In the genomic region with DNA sequence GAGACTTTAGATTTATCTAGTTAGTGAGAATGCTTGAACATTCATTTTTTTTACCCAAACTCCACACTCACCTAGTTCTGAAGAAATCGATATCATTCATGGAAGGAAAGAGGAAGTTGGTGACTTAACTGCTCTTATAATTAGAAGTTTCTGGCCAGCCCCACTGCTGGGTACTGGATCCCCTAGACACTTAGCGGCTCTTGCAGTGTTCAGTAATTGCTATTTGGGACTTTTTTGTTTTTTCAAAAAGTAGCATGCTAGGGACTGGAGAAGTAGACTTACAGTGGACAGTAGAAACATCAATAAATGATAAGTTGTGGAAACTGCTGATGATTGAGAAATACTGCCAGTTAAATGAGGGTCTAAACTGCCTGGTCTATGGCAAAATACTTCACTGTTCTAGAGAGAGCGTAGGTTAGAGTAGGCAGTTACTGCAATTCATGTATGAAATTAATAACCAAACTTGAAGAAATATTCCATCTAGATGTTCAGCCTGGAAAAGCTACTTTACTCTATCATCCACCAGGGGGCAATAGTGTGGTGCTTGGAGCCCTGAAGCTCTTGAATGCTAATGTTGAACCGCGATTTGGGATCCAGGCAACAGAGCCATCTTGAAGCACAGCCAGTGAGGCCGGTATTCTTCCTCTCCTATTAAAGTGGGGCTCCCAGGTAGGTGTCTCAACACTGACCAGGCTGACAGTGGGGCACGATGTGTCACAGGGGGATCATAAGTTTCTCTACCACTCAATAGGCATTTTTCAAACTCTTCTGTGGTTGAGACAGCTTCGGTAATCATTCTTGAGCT, we compare ENCODE assay signal across 8 cellular contexts.
DNase-seq lines count a peak whose midpoint lies in the region; ATAC-seq and TF ChIP-seq lines count a peak whose summit lies in the region.

No MANE protein-coding gene starts in this region.

- peak; percentile 85 for TF ChIP-seq CTCF in PC-3 (conservative IDR thresholded peaks at IDR 0.05; ENCODE audit: low read depth, low read length)
- TF ChIP-seq CTCF in cardiac fibroblast (IDR thresholded peaks at IDR 0.05; ENCODE audit: low read depth, low read length), result peak; percentile 89

- DNase-seq in GDM1 (lab: John Stamatoyannopoulos, UW) (peak; percentile 9), PC-3 (peak; percentile 80), cardiac fibroblast (ENCODE audit: low read depth in 2 of 2) (peak; percentile 75 to 82), left kidney (ENCODE audit: low read depth, low spot score) (peak; percentile 81), superior temporal gyrus (ENCODE audit: extremely low spot score) (peak; percentile 86), GF-D8 (lab: John Stamatoyannopoulos, UW) (no peak)

- no peaks in the 10 kb centered on the region for H3K27me3 ChIP-seq in PC-3 (ENCODE audit: low read length)

- no peak overlapping the region for H3K4me2 ChIP-seq in PC-3 (ENCODE audit: low read length)

- H3K9me3 ChIP-seq in PC-3 (ENCODE audit: low read length), result no peaks in the 10 kb centered on the region

- no peak overlapping the region for H3K9ac ChIP-seq in PC-3 (ENCODE audit: low read length)

- intact Hi-C loops in PC-3 (cut with micrococcal nuclease), result loop anchor here (5.0 to 10.0 kb wide), 3 partner anchors 53 to 487 kb away; no protein-coding TSS in a partner anchor

- H3K79me2 ChIP-seq in PC-3 (ENCODE audit: low read length), result no peaks in the 10 kb centered on the region

- H4K20me1 ChIP-seq in PC-3 (ENCODE audit: low read length), result no peaks in the 10 kb centered on the region

- H3F3A ChIP-seq in PC-3 (ENCODE audit: low read length, unreplicated experiment), result no peaks in the 10 kb centered on the region

- peaks cover 10% of the 10 kb centered on the region; the same call in 1 of the 2 replicates for H3K4me1 ChIP-seq in PC-3 (ENCODE audit: insufficient read depth, low read length)

- TF ChIP-seq EP300 in Ishikawa (IDR thresholded peaks at IDR 0.05; ENCODE audit: borderline replicate concordance), result no peak

- H2AFZ ChIP-seq in PC-3 (ENCODE audit: low read length), result peak overlapping the region; percentile 40; the same call in 1 of the 2 replicates

- POLR2A ChIA-PET in PC-3 (lab: Charles Lee; ENCODE audit: unreplicated experiment), result interaction anchor here (0.6 kb wide), 1 partner anchor 26 kb away, joined by 6 read pairs; no protein-coding TSS in a partner anchor

- ATAC-seq in GM21447 (IDR thresholded peaks at IDR 0.05; ENCODE audit: unreplicated experiment), result peak; percentile 85
- peak; percentile 69 for ATAC-seq in PC-3

- no peak overlapping the region for H3K4me3 ChIP-seq in PC-3 (ENCODE audit: low read length)
- no peak overlapping the region for H3K4me3 ChIP-seq in cardiac fibroblast (replicated peaks in 1 of 2; ENCODE audit: low read depth in 2 of 2, low read length in 2 of 2)

- peak; percentile 76 for TF ChIP-seq RAD21 in Ishikawa (IDR thresholded peaks at IDR 0.05; ENCODE audit: low read depth)

- no peaks in the 10 kb centered on the region for H3K9me2 ChIP-seq in PC-3 (replicated peaks; ENCODE audit: low read length)

- no TSS peak for BruUV-seq in PC-3 (replicated peaks; lab: Mats Ljungman, UMichigan)

- no peaks in the 10 kb centered on the region for H3K36me3 ChIP-seq in PC-3 (ENCODE audit: low read depth, low read length)

- CTCF ChIA-PET in PC-3 (lab: Charles Lee), result interaction anchor here (0.5 to 0.7 kb wide), 5 partner anchors 192 to 533 kb away, joined by 3 to 5 read pairs (median 3); no protein-coding TSS in a partner anchor

- H3K27ac ChIP-seq in PC-3 (ENCODE audit: low read length), result no peak overlapping the region

TF ChIP-seq in Ishikawa, 13 proteins besides CTCF, POLR2A, EP300 and RAD21:
- TF ChIP-seq, protein P1, sequence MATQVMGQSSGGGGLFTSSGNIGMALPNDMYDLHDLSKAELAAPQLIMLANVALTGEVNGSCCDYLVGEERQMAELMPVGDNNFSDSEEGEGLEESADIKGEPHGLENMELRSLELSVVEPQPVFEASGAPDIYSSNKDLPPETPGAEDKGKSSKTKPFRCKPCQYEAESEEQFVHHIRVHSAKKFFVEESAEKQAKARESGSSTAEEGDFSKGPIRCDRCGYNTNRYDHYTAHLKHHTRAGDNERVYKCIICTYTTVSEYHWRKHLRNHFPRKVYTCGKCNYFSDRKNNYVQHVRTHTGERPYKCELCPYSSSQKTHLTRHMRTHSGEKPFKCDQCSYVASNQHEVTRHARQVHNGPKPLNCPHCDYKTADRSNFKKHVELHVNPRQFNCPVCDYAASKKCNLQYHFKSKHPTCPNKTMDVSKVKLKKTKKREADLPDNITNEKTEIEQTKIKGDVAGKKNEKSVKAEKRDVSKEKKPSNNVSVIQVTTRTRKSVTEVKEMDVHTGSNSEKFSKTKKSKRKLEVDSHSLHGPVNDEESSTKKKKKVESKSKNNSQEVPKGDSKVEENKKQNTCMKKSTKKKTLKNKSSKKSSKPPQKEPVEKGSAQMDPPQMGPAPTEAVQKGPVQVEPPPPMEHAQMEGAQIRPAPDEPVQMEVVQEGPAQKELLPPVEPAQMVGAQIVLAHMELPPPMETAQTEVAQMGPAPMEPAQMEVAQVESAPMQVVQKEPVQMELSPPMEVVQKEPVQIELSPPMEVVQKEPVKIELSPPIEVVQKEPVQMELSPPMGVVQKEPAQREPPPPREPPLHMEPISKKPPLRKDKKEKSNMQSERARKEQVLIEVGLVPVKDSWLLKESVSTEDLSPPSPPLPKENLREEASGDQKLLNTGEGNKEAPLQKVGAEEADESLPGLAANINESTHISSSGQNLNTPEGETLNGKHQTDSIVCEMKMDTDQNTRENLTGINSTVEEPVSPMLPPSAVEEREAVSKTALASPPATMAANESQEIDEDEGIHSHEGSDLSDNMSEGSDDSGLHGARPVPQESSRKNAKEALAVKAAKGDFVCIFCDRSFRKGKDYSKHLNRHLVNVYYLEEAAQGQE (IDR thresholded peaks at IDR 0.05; ENCODE audit: low read depth), result no peak
- TF ChIP-seq TAF1 (IDR thresholded peaks at IDR 0.05; ENCODE audit: low read depth), result no peak
- TF ChIP-seq NFIC (IDR thresholded peaks at IDR 0.05), result no peak
- TF ChIP-seq ZBTB7A (IDR thresholded peaks at IDR 0.05; ENCODE audit: low read depth), result no peak
- TF ChIP-seq, protein P2, sequence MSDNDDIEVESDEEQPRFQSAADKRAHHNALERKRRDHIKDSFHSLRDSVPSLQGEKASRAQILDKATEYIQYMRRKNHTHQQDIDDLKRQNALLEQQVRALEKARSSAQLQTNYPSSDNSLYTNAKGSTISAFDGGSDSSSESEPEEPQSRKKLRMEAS (IDR thresholded peaks at IDR 0.05), result no peak
- TF ChIP-seq TCF12 (IDR thresholded peaks at IDR 0.05; ENCODE audit: low read depth), result no peak
- no peak for TF ChIP-seq FOXM1 (IDR thresholded peaks at IDR 0.05; ENCODE audit: borderline replicate concordance, low read depth)
- TF ChIP-seq, protein P3, sequence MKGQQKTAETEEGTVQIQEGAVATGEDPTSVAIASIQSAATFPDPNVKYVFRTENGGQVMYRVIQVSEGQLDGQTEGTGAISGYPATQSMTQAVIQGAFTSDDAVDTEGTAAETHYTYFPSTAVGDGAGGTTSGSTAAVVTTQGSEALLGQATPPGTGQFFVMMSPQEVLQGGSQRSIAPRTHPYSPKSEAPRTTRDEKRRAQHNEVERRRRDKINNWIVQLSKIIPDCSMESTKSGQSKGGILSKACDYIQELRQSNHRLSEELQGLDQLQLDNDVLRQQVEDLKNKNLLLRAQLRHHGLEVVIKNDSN (IDR thresholded peaks at IDR 0.05), result no peak
- no peak for TF ChIP-seq TEAD4 (IDR thresholded peaks at IDR 0.05)
- no peak for TF ChIP-seq EGR1 (IDR thresholded peaks at IDR 0.05)
- TF ChIP-seq YY1 (IDR thresholded peaks at IDR 0.05; ENCODE audit: low read depth), result no peak
- no peak for TF ChIP-seq CEBPB (IDR thresholded peaks at IDR 0.05)
- no peak for TF ChIP-seq CREB1 (IDR thresholded peaks at IDR 0.05; ENCODE audit: low read depth)
